ENCODE assay signal across 9 cellular contexts in genomic region chr2:240467659-240468299, GRCh38. TPM values are rescaled to one million over a fixed set of nuclear protein-coding genes. Genes with fewer than 3 reads are reported as not detected.
A peak's percentile ranks its signal among the peaks of the same experiment; 100 is the strongest.
DNase-seq lines count a peak whose midpoint lies in the region; ATAC-seq and TF ChIP-seq lines count a peak whose summit lies in the region.
"Had no signal": no experiment of that assay in that cellular context is flagged by ENCODE, and none has a peak within 500 bp of the region (broad histone marks: within the 10 kb centered on the region; RNA-seq: fewer than 3 reads in every experiment).

No MANE protein-coding gene starts in this region.

- H3K36me3 ChIP-seq in Panc1 (ENCODE audit: control insufficient read depth, insufficient read depth, low read length) (no peaks in the 10 kb centered on the region; the same call in 1 of the 2 replicates), psoas muscle (ENCODE audit: insufficient read depth in 1 of 2, low read depth in 1 of 2) (peaks cover 0 to 33% of the 10 kb centered on the region in 2 donors)

- H3K27me3 ChIP-seq in Panc1 (ENCODE audit: control insufficient read depth, insufficient read depth, low read length) (no peaks in the 10 kb centered on the region), psoas muscle (ENCODE audit: insufficient read depth in 3 of 3, low read length in 2 of 3) (no peaks in the 10 kb centered on the region)

- TSS peak; percentile 80 for BruUV-seq in Panc1 (replicated peaks; lab: Mats Ljungman, UMichigan)

- intact Hi-C loops in Panc1 (cut with micrococcal nuclease; ENCODE audit: unreplicated experiment) (no loop called here), psoas muscle (cut with DNase I) (no loop called here)

- DNase-seq in Daoy (ENCODE audit: low read depth) (peak; percentile 2), Panc1 (ENCODE audit: low read depth, low spot score) (no peak), glutamatergic neuron (peak; percentile 28), psoas muscle (peak; percentile 39 to 48), T-helper 9 cell (no peak), HK-2 (ENCODE audit: unreplicated experiment) (no peak)
- DNase-seq in stimulated activated CD4-positive, alpha-beta T cell treated with anti-CD3 and anti-CD28 coated beads, Interleukin-2, amount 100 ng/mL, for 48 hours = no peak
- DNase-seq: Karpas-422, substantia nigra had no signal

- H3K4me1 Mint-ChIP-seq in glutamatergic neuron (ENCODE audit: low read depth, unreplicated experiment) = peaks cover 2% of the 10 kb centered on the region

- H3K27ac ChIP-seq in Panc1 (ENCODE audit: low read length) (no peak overlapping the region), psoas muscle (no peak overlapping the region)

- H3K4me3 ChIP-seq in Panc1 (ENCODE audit: low read depth in 2 of 2, low read length in 2 of 2) = no peak overlapping the region
- H3K4me3 ChIP-seq in psoas muscle = no peak overlapping the region

- 79 to 85% (median 81%) methylated on average over 20 to 22 of the region's 22 CpGs for WGBS in psoas muscle, 3 donors

- ATAC-seq in Panc1 = peak; percentile 33; the same call in 1 of the 2 replicates
- peak in 2 of 4 donors; percentile 4 to 16 for ATAC-seq in psoas muscle

- H3K4me1 ChIP-seq in Panc1 (ENCODE audit: control insufficient read depth, insufficient read depth, low read length) (no peaks in the 10 kb centered on the region), psoas muscle (no peaks in the 10 kb centered on the region)

- peaks cover 27% of the 10 kb centered on the region for H3K9me3 Mint-ChIP-seq in glutamatergic neuron (ENCODE audit: unreplicated experiment)

- POLR2A ChIA-PET in Panc1 (lab: Charles Lee) = no interaction called here

- peaks cover 10% of the 10 kb centered on the region for H3K36me3 Mint-ChIP-seq in glutamatergic neuron (ENCODE audit: unreplicated experiment)

- no peak for TF ChIP-seq CTCF in Panc1 (IDR thresholded peaks at IDR 0.05)
- TF ChIP-seq CTCF in glutamatergic neuron (IDR thresholded peaks at IDR 0.05; ENCODE audit: partially characterized antibody, unreplicated experiment) = no peak
- TF ChIP-seq CTCF in psoas muscle (IDR thresholded peaks at IDR 0.05) = no peak

- CTCF ChIA-PET in Panc1 (lab: Charles Lee) = no interaction called here

- H3K27ac Mint-ChIP-seq in glutamatergic neuron (ENCODE audit: unreplicated experiment) = no peak overlapping the region

- H3K9me3 ChIP-seq in Panc1 (ENCODE audit: control insufficient read depth, insufficient read depth, low read depth, low read length) (no peaks in the 10 kb centered on the region), psoas muscle (no peaks in the 10 kb centered on the region)

- in situ Hi-C loops in Panc1 (cut with HindIII; ENCODE audit: low pct_unique_long_range_greater_than_20kb, low sequenced_read_pairs) = no loop called here

- peaks cover 24% of the 10 kb centered on the region for H3K27me3 Mint-ChIP-seq in glutamatergic neuron (ENCODE audit: unreplicated experiment)

- no peak overlapping the region for H3K4me3 Mint-ChIP-seq in glutamatergic neuron (ENCODE audit: unreplicated experiment)

RNA-seq across cellular contexts. Expression of gene GPC1, which starts 32.3 kb away (rescaled TPM):
- total RNA-seq in Daoy (2014; rRNA removed; shearing (Covaris generic)) = 9.7 and 20.1 TPM in 2 replicates
- 88.7 TPM for total RNA-seq in Panc1 (2021; ENCODE audit: unreplicated experiment)
- 117 TPM for polyA plus RNA-seq in Panc1 (2012; ENCODE audit: insufficient read length)
- 155 TPM for total RNA-seq in glutamatergic neuron (ENCODE audit: unreplicated experiment)
- 100 to 1,000 TPM; 115 to 180 (median 142) TPM for total RNA-seq in psoas muscle
- polyA plus RNA-seq in psoas muscle = 100 to 1,000 TPM in 2 of 3 donors, 10 to 100 TPM in 1; 85.4 to 116 (median 103) TPM

Comparison
In these comparisons a context has a peak if more than half of its experiments do, and no peak if none do; other contexts are left out.
1. DNase-seq: peak in Daoy (single experiment), glutamatergic neuron (single experiment) and psoas muscle (2 of 2); none in Panc1 (single experiment), T-helper 9 cell (single experiment), HK-2 (single experiment) and stimulated activated CD4-positive, alpha-beta T cell treated with anti-CD3 and anti-CD28 coated beads, Interleukin-2, amount 100 ng/mL, for 48 hours (0 of 2).